In genomic region chr9:37466037-37466709, GRCh38 we compare ENCODE assay signal across 8 cellular contexts. TPM values are rescaled to one million over a fixed set of nuclear protein-coding genes. Genes with fewer than 3 reads are reported as not detected.
DNase-seq lines count a peak whose midpoint lies in the region; ATAC-seq and TF ChIP-seq lines count a peak whose summit lies in the region.

No MANE protein-coding gene starts in this region.

- peak overlapping the region; percentile 86 for H3K4me3 ChIP-seq in MG63
- H3K4me3 ChIP-seq in WERI-Rb-1 (ENCODE audit: low read depth, low read length): peak overlapping the region; percentile 55
- H3K4me3 ChIP-seq in ectodermal cell (ENCODE audit: insufficient read depth, low read depth, low read length): peak overlapping the region; percentile 32
- peak overlapping the region; percentile 89 for H3K4me3 ChIP-seq in lower lobe of right lung

- TF ChIP-seq CTCF in WERI-Rb-1 (IDR thresholded peaks at IDR 0.05; ENCODE audit: low read depth, low read length) (no peak), lower lobe of right lung (IDR thresholded peaks at IDR 0.05) (no peak)

- DNase-seq in DMS79 treated with DMSO at 0.1 percent for 48 hours (lab: John Stamatoyannopoulos, UW) (peak; percentile 57), MG63 (peak; percentile 82), WERI-Rb-1 (peak; percentile 92), lower lobe of right lung (peak; percentile 75), DMS153 treated with DMSO at 0.1 percent for 48 hours (lab: John Stamatoyannopoulos, UW; ENCODE audit: unreplicated experiment) (no peak)
- DNase-seq in stimulated activated CD4-positive, alpha-beta T cell treated with anti-CD3 and anti-CD28 coated beads, TNF-alpha, amount 100 ng/mL, for 4 hours (ENCODE audit: low read depth in 3 of 3): peak in 2 of 3 experiments; percentile 10 to 17

- H3K4me1 ChIP-seq in ectodermal cell (ENCODE audit: control insufficient read depth, insufficient read depth, low read length) (peaks cover 7% of the 10 kb centered on the region), lower lobe of right lung (peaks cover 33% of the 10 kb centered on the region)

- 0% methylated on average over 47 of the region's 47 CpGs for WGBS in ectodermal cell, 2 experiments

- peak; percentile 12 for ATAC-seq in GM21723 (IDR thresholded peaks at IDR 0.05; ENCODE audit: unreplicated experiment)
- ATAC-seq in lower lobe of right lung: peak; percentile 7 to 43

- H3K36me3 ChIP-seq in MG63: no peaks in the 10 kb centered on the region
- peaks cover 9% of the 10 kb centered on the region for H3K36me3 ChIP-seq in WERI-Rb-1
- no peaks in the 10 kb centered on the region for H3K36me3 ChIP-seq in ectodermal cell (ENCODE audit: control insufficient read depth, insufficient read depth, low read length)
- H3K36me3 ChIP-seq in lower lobe of right lung: no peaks in the 10 kb centered on the region

- H3K27me3 ChIP-seq in MG63 (no peaks in the 10 kb centered on the region), WERI-Rb-1 (ENCODE audit: insufficient read depth, low read depth, severe bottlenecking) (no peaks in the 10 kb centered on the region), ectodermal cell (ENCODE audit: control insufficient read depth, insufficient read depth, low read length, poor library complexity, severe bottlenecking) (no peaks in the 10 kb centered on the region), lower lobe of right lung (ENCODE audit: low read depth) (no peaks in the 10 kb centered on the region)

- H3K9me3 ChIP-seq in MG63 (no peaks in the 10 kb centered on the region), WERI-Rb-1 (ENCODE audit: severe bottlenecking) (no peaks in the 10 kb centered on the region), ectodermal cell (ENCODE audit: control insufficient read depth, low read length) (no peaks in the 10 kb centered on the region), lower lobe of right lung (no peaks in the 10 kb centered on the region)

- intact Hi-C loops in lower lobe of right lung (cut with DNase I): no loop called here

- H3K27ac ChIP-seq in WERI-Rb-1: peak overlapping the region; percentile 98
- H3K27ac ChIP-seq in ectodermal cell (ENCODE audit: insufficient read depth, low read depth, low read length, poor library complexity, severe bottlenecking): peak overlapping the region; percentile 98
- peak overlapping the region; percentile 99 for H3K27ac ChIP-seq in lower lobe of right lung

RNA-seq across cellular contexts. Expression of gene ZBTB5, which starts 0.9 kb away (rescaled TPM):
- 4.4 and 9.1 TPM in 2 replicates for total RNA-seq in MG63 (2014; rRNA removed; shearing (Covaris generic); ENCODE audit: low replicate concordance)
- polyA plus RNA-seq in ectodermal cell (2013, experiment 1 of 4): 23.5 TPM
- polyA plus RNA-seq in ectodermal cell (2013, experiment 2 of 4): 21.2 TPM
- polyA plus RNA-seq in ectodermal cell (2013, experiment 3 of 4): 17.1 TPM
- 21.1 TPM for polyA plus RNA-seq in ectodermal cell (2013, experiment 4 of 4)
- total RNA-seq in lower lobe of right lung: 9.2 TPM

RNA-seq across cellular contexts. Expression of gene POLR1E, which starts 19.6 kb away (rescaled TPM):
- 82.3 and 92.4 TPM in 2 replicates for total RNA-seq in MG63 (2014; rRNA removed; shearing (Covaris generic); ENCODE audit: low replicate concordance)
- polyA plus RNA-seq in ectodermal cell (2013, experiment 1 of 4): 40.9 TPM
- 42.6 TPM for polyA plus RNA-seq in ectodermal cell (2013, experiment 2 of 4)
- 27.3 TPM for polyA plus RNA-seq in ectodermal cell (2013, experiment 3 of 4)
- 33.3 TPM for polyA plus RNA-seq in ectodermal cell (2013, experiment 4 of 4)
- 17.3 TPM for total RNA-seq in lower lobe of right lung

RNA-seq across cellular contexts. Expression of gene GRHPR, which starts 43.7 kb away (rescaled TPM):
- total RNA-seq in MG63 (2014; rRNA removed; shearing (Covaris generic); ENCODE audit: low replicate concordance): 97.5 and 111 TPM in 2 replicates
- polyA plus RNA-seq in ectodermal cell (2013, experiment 1 of 4): 140 TPM
- 134 TPM for polyA plus RNA-seq in ectodermal cell (2013, experiment 2 of 4)
- 115 TPM for polyA plus RNA-seq in ectodermal cell (2013, experiment 3 of 4)
- polyA plus RNA-seq in ectodermal cell (2013, experiment 4 of 4): 137 TPM
- total RNA-seq in lower lobe of right lung: 64.8 TPM

Comparison
In these comparisons a context has a peak if more than half of its experiments do, and no peak if none do; other contexts are left out.
1. H3K4me3 ChIP-seq: peak in every context shown above with its lines; median percentile 89 in lower lobe of right lung; 86 in MG63; 55 in WERI-Rb-1; 32 in ectodermal cell.